Comparison of ENCODE assay signal across 8 cellular contexts in genomic region chr22:50243704-50244419, GRCh38. TPM values are rescaled to one million over a fixed set of nuclear protein-coding genes. Genes with fewer than 3 reads are reported as not detected.
DNase-seq lines count a peak whose midpoint lies in the region; ATAC-seq, FAIRE-seq and TF ChIP-seq lines count a peak whose summit lies in the region.

No MANE protein-coding gene starts in this region.

- H3K36me3 Mint-ChIP-seq in astrocyte (ENCODE audit: low read depth, unreplicated experiment): peaks cover 5% of the 10 kb centered on the region

- peaks cover 66% of the 10 kb centered on the region for H4K20me1 ChIP-seq in astrocyte (ENCODE audit: insufficient read depth, low read length)

- peak overlapping the region; percentile 91 for H3K27ac Mint-ChIP-seq in astrocyte (ENCODE audit: unreplicated experiment)

- DNase-seq in BE2C (no peak), astrocyte (ENCODE audit: low read depth) (no peak), lower leg skin (ENCODE audit: low spot score in 2 of 2) (no peak), DMS153 treated with DMSO at 0.1 percent for 48 hours (lab: John Stamatoyannopoulos, UW; ENCODE audit: unreplicated experiment) (no peak), NCI-H2171 treated with DMSO at 0.1 percent for 48 hours (lab: John Stamatoyannopoulos, UW) (no peak)

- peaks cover 12% of the 10 kb centered on the region for H3K4me1 Mint-ChIP-seq in astrocyte (ENCODE audit: low read depth, unreplicated experiment)

- peak overlapping the region; percentile 99 for H3K4me2 ChIP-seq in astrocyte (ENCODE audit: low read length)

- FAIRE-seq in astrocyte (lab: Jason Lieb, UNC): no peak

- H2AFZ ChIP-seq in astrocyte (ENCODE audit: low read depth, low read length): peak overlapping the region; percentile 68

- peak overlapping the region; percentile 47 for H3K27ac ChIP-seq in astrocyte (ENCODE audit: low read depth, low read length)
- H3K27ac ChIP-seq in urinary bladder (ENCODE audit: low read depth): peak overlapping the region; percentile 75

- no peaks in the 10 kb centered on the region for H3K9me3 Mint-ChIP-seq in astrocyte (ENCODE audit: unreplicated experiment)

- H3K79me2 ChIP-seq in astrocyte (ENCODE audit: insufficient read depth, low read length): peaks cover 88% of the 10 kb centered on the region

- peaks cover 14% of the 10 kb centered on the region for H3K4me1 ChIP-seq in BE2C
- peaks cover 35% of the 10 kb centered on the region for H3K4me1 ChIP-seq in astrocyte (ENCODE audit: insufficient read depth, low read length)
- H3K4me1 ChIP-seq in urinary bladder (ENCODE audit: insufficient read depth): peaks cover 4% of the 10 kb centered on the region

- peak overlapping the region; percentile 97 for H3K4me3 Mint-ChIP-seq in astrocyte (ENCODE audit: unreplicated experiment)

- H3K27me3 Mint-ChIP-seq in astrocyte (ENCODE audit: low read depth, unreplicated experiment): no peaks in the 10 kb centered on the region

- H3K27me3 ChIP-seq in BE2C (no peaks in the 10 kb centered on the region), astrocyte (ENCODE audit: insufficient read depth, low read length) (no peaks in the 10 kb centered on the region)

- peak; percentile 0 for ATAC-seq in HG03039 (IDR thresholded peaks at IDR 0.05; ENCODE audit: unreplicated experiment)
- no peak for ATAC-seq in GM19328 (IDR thresholded peaks at IDR 0.05; ENCODE audit: unreplicated experiment)

- WGBS in lower leg skin, 2 donors: 19 to 23% methylated on average over 27 of the region's 27 CpGs
- WGBS in urinary bladder: 23% methylated on average over 27 of the region's 27 CpGs

- TF ChIP-seq CTCF in BE2C (IDR thresholded peaks at IDR 0.05; ENCODE audit: low read depth, low read length): no peak
- no peak for TF ChIP-seq CTCF in astrocyte (IDR thresholded peaks at IDR 0.05; ENCODE audit: insufficient read depth, low read depth, low read length)
- no peak for TF ChIP-seq CTCF in lower leg skin (IDR thresholded peaks at IDR 0.05)

- intact Hi-C loops in lower leg skin (cut with DNase I; ENCODE audit: low total_unique reads): no loop called here

- H3K36me3 ChIP-seq in BE2C: peaks cover 24% of the 10 kb centered on the region
- no peaks in the 10 kb centered on the region for H3K36me3 ChIP-seq in astrocyte (ENCODE audit: insufficient read depth, low read length)
- no peaks in the 10 kb centered on the region for H3K36me3 ChIP-seq in urinary bladder (ENCODE audit: insufficient read depth)

- H3K9me3 ChIP-seq in BE2C (no peaks in the 10 kb centered on the region), astrocyte (ENCODE audit: insufficient read depth, low read depth, low read length) (no peaks in the 10 kb centered on the region)

- H3K4me3 ChIP-seq in BE2C (ENCODE audit: low read depth, low read length) (peak overlapping the region; percentile 94), astrocyte (ENCODE audit: insufficient read depth, low read depth, low read length) (peak overlapping the region; percentile 83), lower leg skin (ENCODE audit: low read depth, poor library complexity, severe bottlenecking) (peak overlapping the region; percentile 84), urinary bladder (ENCODE audit: low read depth, low read length) (peak overlapping the region; percentile 82)

- TF ChIP-seq POLR2A in lower leg skin (IDR thresholded peaks at IDR 0.05): no peak

- H3K9ac ChIP-seq in astrocyte (ENCODE audit: low read length): peak overlapping the region; percentile 94

RNA-seq across cellular contexts. Expression of gene TUBGCP6, which starts 1.0 kb away (rescaled TPM):
- 80.6 TPM for polyA plus RNA-seq in BE2C (2012; ENCODE audit: insufficient read depth, insufficient read length, low read depth)
- 25.4 and 26.3 TPM in 2 replicates for total RNA-seq in astrocyte
- total RNA-seq in lower leg skin: 10 to 100 TPM; 37.1 to 67.0 (median 52.5) TPM
- total RNA-seq in urinary bladder: 23.1 TPM
- 31.5 TPM for polyA plus RNA-seq in urinary bladder

RNA-seq across cellular contexts. Expression of gene HDAC10, which starts 7.2 kb away (rescaled TPM):
- polyA plus RNA-seq in BE2C (2012; ENCODE audit: insufficient read depth, insufficient read length, low read depth): 151 TPM
- 36.8 and 46.5 TPM in 2 replicates for total RNA-seq in astrocyte
- total RNA-seq in lower leg skin: 10 to 100 TPM; 36.4 to 60.7 (median 45.7) TPM
- total RNA-seq in urinary bladder: 20.0 TPM
- 32.4 TPM for polyA plus RNA-seq in urinary bladder

RNA-seq across cellular contexts. Expression of gene MAPK12, which starts 17.6 kb away (rescaled TPM):
- polyA plus RNA-seq in BE2C (2012; ENCODE audit: insufficient read depth, insufficient read length, low read depth): 189 TPM
- total RNA-seq in astrocyte: 29.1 and 36.4 TPM in 2 replicates
- 1 to 10 TPM in 3 of 4 donors, under 1 TPM in 1; 0.99 to 3.5 (median 1.8) TPM for total RNA-seq in lower leg skin
- 9.3 TPM for total RNA-seq in urinary bladder
- polyA plus RNA-seq in urinary bladder: 21.3 TPM

RNA-seq across cellular contexts. Expression of gene MAPK11, which starts 26.3 kb away (rescaled TPM):
- polyA plus RNA-seq in BE2C (2012; ENCODE audit: insufficient read depth, insufficient read length, low read depth): 38.3 TPM
- total RNA-seq in astrocyte: 19.6 and 22.4 TPM in 2 replicates
- 1 to 10 TPM in 3 of 4 donors, under 1 TPM in 1; 0.65 to 8.1 (median 2.9) TPM for total RNA-seq in lower leg skin
- total RNA-seq in urinary bladder: 4.1 TPM
- polyA plus RNA-seq in urinary bladder: 13.6 TPM

RNA-seq across cellular contexts. Expression of gene SELENOO, which starts 43.1 kb away (rescaled TPM):
- polyA plus RNA-seq in BE2C (2012; ENCODE audit: insufficient read depth, insufficient read length, low read depth): 55.3 TPM
- total RNA-seq in astrocyte (16.9 and 18.5 TPM in 2 replicates), lower leg skin (10 to 100 TPM; 33.3 to 52.3 (median 43.1) TPM), urinary bladder (9.5 TPM)
- polyA plus RNA-seq in urinary bladder: 23.0 TPM
